ENCODE assay signal across 21 cellular contexts in genomic region chr3:61090770-61091169, GRCh38.
"Had no signal": no experiment of that assay in that cellular context is flagged by ENCODE, and none has a peak within 500 bp of the region (broad histone marks: within the 10 kb centered on the region; RNA-seq: fewer than 3 reads in every experiment).

No MANE protein-coding gene starts in this region.

- H3K4me1 ChIP-seq: colonic mucosa, esophagus squamous epithelium, gastrocnemius medialis, heart right ventricle, left lung, lower lobe of right lung had no signal

- ATAC-seq: effector memory CD8-positive, alpha-beta T cell; esophagus mucosa; gastrocnemius medialis; heart right ventricle; left cardiac atrium; left lung; left ventricle myocardium superior; lower lobe of right lung; mucosa of descending colon had no signal

- DNase-seq: colonic mucosa; cortex of kidney; effector CD8-positive, alpha-beta T cell; effector memory CD8-positive, alpha-beta T cell; endodermal cell; esophagus squamous epithelium; foreskin fibroblast; foreskin melanocyte; gastrocnemius medialis; glutamatergic neuron; head of caudate nucleus; heart right ventricle; hippocampal formation; left cardiac atrium; left lung; left ventricle myocardium superior; lower lobe of right lung; mesenchymal stem cell; mucosa of descending colon had no signal

- H3K9me3 ChIP-seq: colonic mucosa, esophagus squamous epithelium, gastrocnemius medialis, heart right ventricle, left lung, lower lobe of right lung, mucosa of descending colon had no signal

- H3K36me3 ChIP-seq: colonic mucosa, esophagus squamous epithelium, gastrocnemius medialis, heart right ventricle, left lung, lower lobe of right lung had no signal

- H3K27me3 ChIP-seq: colonic mucosa, esophagus squamous epithelium, gastrocnemius medialis, heart right ventricle, left lung had no signal

- H3K27ac ChIP-seq: colonic mucosa, epithelial cell of prostate, esophagus squamous epithelium, gastrocnemius medialis, heart right ventricle, left lung, lower lobe of right lung had no signal

- H3K4me3 ChIP-seq: colonic mucosa, esophagus squamous epithelium, gastrocnemius medialis, heart right ventricle, left lung, lower lobe of right lung, mucosa of descending colon had no signal
